ENCODE assay signal across 8 cellular contexts in the genomic region with DNA sequence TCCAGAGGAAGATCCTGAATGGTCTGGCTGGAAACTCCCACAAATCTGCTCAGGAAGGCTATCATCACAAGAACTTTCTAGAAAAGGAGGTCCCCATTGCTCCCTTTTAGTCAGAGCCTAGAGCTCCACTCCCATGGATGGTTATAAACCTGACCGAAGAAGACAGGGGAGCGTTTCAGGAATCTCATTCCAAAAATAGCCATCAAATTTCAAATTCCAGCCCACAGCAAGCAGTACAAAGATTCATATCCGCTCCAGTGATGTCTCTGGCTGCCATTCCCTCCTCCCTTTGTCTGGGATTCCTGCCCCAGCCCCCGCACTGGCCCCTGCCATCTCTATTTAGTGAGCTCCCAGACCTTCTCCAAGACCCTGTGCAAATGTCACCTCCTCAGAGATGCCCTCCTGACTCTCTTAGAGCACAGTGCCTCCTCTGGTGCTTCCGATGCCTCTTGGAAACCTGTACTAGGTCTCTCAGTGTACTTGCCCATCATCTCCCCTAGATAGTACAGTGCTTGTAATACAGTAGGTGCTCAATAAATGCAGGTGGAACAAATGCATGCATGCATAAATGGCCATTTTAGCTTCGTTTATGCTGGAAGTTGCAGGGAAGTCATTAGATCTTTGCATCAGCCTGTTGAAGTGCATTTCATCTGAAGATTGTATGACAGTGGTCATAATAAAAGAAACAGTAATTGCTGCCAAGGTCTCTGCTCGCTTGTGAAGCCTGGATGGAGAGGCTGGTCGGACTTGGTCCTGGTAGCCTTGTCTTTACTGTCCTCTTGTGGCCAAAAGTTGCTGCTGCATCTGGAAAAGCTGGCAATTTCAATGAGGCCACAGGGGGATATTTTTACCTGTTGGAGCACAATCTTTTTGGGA. TPM values are rescaled to one million over a fixed set of nuclear protein-coding genes. Genes with fewer than 3 reads are reported as not detected.
DNase-seq lines count a peak whose midpoint lies in the region; ATAC-seq and TF ChIP-seq lines count a peak whose summit lies in the region.

No MANE protein-coding gene starts in this region.

- H3K4me3 ChIP-seq in OCI-LY7 (ENCODE audit: low read depth, low read length, poor library complexity, severe bottlenecking) (no peak overlapping the region), breast epithelium (no peak overlapping the region)

- H3K9me2 ChIP-seq in OCI-LY7 (ENCODE audit: insufficient read depth, low read length): no peaks in the 10 kb centered on the region

- H3K79me2 ChIP-seq in OCI-LY7 (ENCODE audit: insufficient read depth, low read depth, low read length): no peaks in the 10 kb centered on the region

- no peak for TF ChIP-seq POLR2A in breast epithelium (IDR thresholded peaks at IDR 0.05)

- no peaks in the 10 kb centered on the region for H3K9me3 ChIP-seq in OCI-LY7 (ENCODE audit: low read length)
- no peaks in the 10 kb centered on the region for H3K9me3 ChIP-seq in breast epithelium

- ATAC-seq in GM19043 (IDR thresholded peaks at IDR 0.05; ENCODE audit: low read depth, unreplicated experiment) (peak; percentile 61), HG02763 (IDR thresholded peaks at IDR 0.05; ENCODE audit: unreplicated experiment) (no peak)

- CTCF ChIA-PET in OCI-LY7 (lab: Charles Lee; ENCODE audit: unreplicated experiment): interaction anchor here (0.6 kb wide), 1 partner anchor 622 kb away, joined by 3 read pairs; no protein-coding TSS in a partner anchor

- H2AFZ ChIP-seq in OCI-LY7 (ENCODE audit: low read length): no peak overlapping the region

- DNase-seq in D341Med (ENCODE audit: low spot score): peak; percentile 65
- peak; percentile 25 for DNase-seq in HS-5 (ENCODE audit: low read depth)
- DNase-seq in OCI-LY7 (ENCODE audit: low spot score): peak; percentile 47
- peak; percentile 60 to 76 for DNase-seq in breast epithelium (ENCODE audit: low spot score in 2 of 2)
- DNase-seq in islet precursor cell: peak; percentile 83
- DNase-seq in stimulated activated CD4-positive, alpha-beta T cell treated with anti-CD3 and anti-CD28 coated beads, TNF-alpha, amount 100 ng/mL, for 48 hours (ENCODE audit: low read depth in 3 of 3): peak; percentile 4 to 16 (median 4)

- H3K27ac ChIP-seq in OCI-LY7 (ENCODE audit: low read depth, low read length, poor library complexity, severe bottlenecking) (no peak overlapping the region), breast epithelium (peak overlapping the region; percentile 76 to 77)

- BruUV-seq in OCI-LY7 (replicated peaks; lab: Mats Ljungman, UMichigan): no TSS peak

- no peak overlapping the region for H3K4me2 ChIP-seq in OCI-LY7 (ENCODE audit: low read length)

- H4K20me1 ChIP-seq in OCI-LY7 (ENCODE audit: insufficient read depth, low read length): no peaks in the 10 kb centered on the region

- H3K27me3 ChIP-seq in breast epithelium: no peaks in the 10 kb centered on the region

- intact Hi-C loops in OCI-LY7 (cut with micrococcal nuclease; ENCODE audit: unreplicated experiment) (loop anchor here (5.0 kb wide), 1 partner anchor 1044 kb away; no protein-coding TSS in a partner anchor), breast epithelium (cut with DNase I; ENCODE audit: low total_unique reads) (no loop called here)

- no peaks in the 10 kb centered on the region for H3K36me3 ChIP-seq in OCI-LY7 (ENCODE audit: insufficient read depth, low read length)
- H3K36me3 ChIP-seq in breast epithelium: no peaks in the 10 kb centered on the region

- H3K4me1 ChIP-seq in OCI-LY7 (ENCODE audit: insufficient read depth, low read length, poor library complexity, severe bottlenecking) (no peaks in the 10 kb centered on the region), breast epithelium (no peaks in the 10 kb centered on the region)

- POLR2A ChIA-PET in OCI-LY7 (lab: Charles Lee): no interaction called here

- peak; percentile 91 for TF ChIP-seq CTCF in OCI-LY7 (conservative IDR thresholded peaks at IDR 0.05; ENCODE audit: low read length)
- peak; percentile 98 to 99 (median 99) for TF ChIP-seq CTCF in breast epithelium (IDR thresholded peaks at IDR 0.05)

RNA-seq across cellular contexts. Expression of a gene that starts 32.0 kb away (rescaled TPM):
- total RNA-seq in OCI-LY7 (2014; rRNA removed; shearing (Covaris generic)): not detected in 2 replicates
- total RNA-seq in OCI-LY7 (2022) (not detected in 2 replicates), breast epithelium (under 1 TPM in 2 of 3 donors, not detected in 1; 0.29 to 0.66 TPM)

Comparison
In these comparisons a context has a peak if more than half of its experiments do, and no peak if none do; other contexts are left out.
1. DNase-seq: peak in every context shown above with its lines; median percentile 83 in islet precursor cell; 68 in breast epithelium; 65 in D341Med; 47 in OCI-LY7; 25 in HS-5; 4 in stimulated activated CD4-positive, alpha-beta T cell treated with anti-CD3 and anti-CD28 coated beads, TNF-alpha, amount 100 ng/mL, for 48 hours.